In the genomic region with DNA sequence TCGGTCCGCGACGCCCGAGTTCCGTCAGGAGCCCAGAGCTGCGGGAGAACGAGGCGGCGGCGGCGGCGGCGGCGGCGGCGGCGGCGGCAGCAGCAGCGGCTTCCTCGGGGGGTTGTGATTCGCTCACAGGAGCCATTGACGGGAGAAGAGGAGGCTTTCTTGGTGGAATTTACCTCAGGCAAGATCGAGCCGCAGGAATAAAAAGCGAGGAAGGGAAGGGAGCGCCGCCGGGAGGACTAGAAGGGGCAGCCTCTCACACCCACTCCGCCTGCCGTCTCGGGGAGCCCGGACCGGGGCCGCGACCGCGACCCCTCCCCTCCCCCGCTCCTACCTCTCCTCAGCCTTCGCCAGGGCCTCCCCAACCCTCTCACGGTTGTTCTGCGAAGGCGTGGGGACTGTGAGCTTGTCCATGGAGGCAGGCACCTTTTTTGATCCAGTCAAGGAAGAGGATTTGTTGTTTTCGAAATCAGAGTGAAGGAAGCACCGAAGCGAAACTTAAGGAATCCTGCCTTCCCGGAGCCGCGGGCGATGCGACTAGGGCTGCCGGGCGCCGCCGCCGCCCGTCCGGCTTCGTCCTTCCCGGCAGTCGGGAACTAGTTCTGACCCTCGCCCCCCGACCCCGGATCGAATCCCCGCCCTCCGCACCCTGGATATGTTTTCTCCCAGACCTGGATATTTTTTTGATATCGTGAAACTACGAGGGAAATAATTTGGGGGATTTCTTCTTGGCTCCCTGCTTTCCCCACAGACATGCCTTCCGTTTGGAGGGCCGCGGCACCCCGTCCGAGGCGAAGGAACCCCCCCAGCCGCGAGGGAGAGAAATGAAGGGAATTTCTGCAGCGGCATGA, we compare ENCODE assay signal across 8 cellular contexts. TPM values are rescaled to one million over a fixed set of nuclear protein-coding genes. Genes with fewer than 3 reads are reported as not detected.
DNase-seq lines count a peak whose midpoint lies in the region; ATAC-seq and TF ChIP-seq lines count a peak whose summit lies in the region.

No MANE protein-coding gene starts in this region.

- peaks cover 28% of the 10 kb centered on the region for H3K4me1 ChIP-seq in skeletal muscle satellite cell (ENCODE audit: control insufficient read depth, insufficient read depth, low read length)

- peaks cover 0 to 4% (median 2%) of the 10 kb centered on the region in 7 donors for H3K9me3 Mint-ChIP-seq in CD14-positive monocyte

- no peak for DNase-seq in CD14-positive monocyte (ENCODE audit: low spot score)
- peak in 1 of 2 experiments; percentile 4 for DNase-seq in HL-60 (ENCODE audit: low read depth in 1 of 2, low spot score in 1 of 2)
- peak; percentile 16 for DNase-seq in T-helper 22 cell (ENCODE audit: low read depth)
- DNase-seq in brain microvascular endothelial cell, result no peak
- peak; percentile 46 for DNase-seq in iPS-NIHi11 (ENCODE audit: low spot score)
- no peak for DNase-seq in NCI-H2029 (lab: John Stamatoyannopoulos, UW)

- in situ Hi-C loops in brain microvascular endothelial cell (cut with HindIII; ENCODE audit: low pct_ligation_motif_present, low sequenced_read_pairs), result no loop called here

- H3K36me3 ChIP-seq in brain microvascular endothelial cell (replicated peaks), result no peaks in the 10 kb centered on the region
- no peaks in the 10 kb centered on the region for H3K36me3 ChIP-seq in skeletal muscle satellite cell (ENCODE audit: insufficient read depth, low read length)

- peak overlapping the region; percentile 99 to 100 for H3K4me3 Mint-ChIP-seq in CD14-positive monocyte

- intact Hi-C loops in CD14-positive monocyte (cut with micrococcal nuclease), result loop anchor here (5.0 to 10.0 kb wide), 3 partner anchors 112 to 638 kb away; a partner anchor contains a TSS

- H3K4me3 ChIP-seq in HL-60 (replicated peaks; ENCODE audit: insufficient read depth, low read length), result peak overlapping the region; percentile 90
- peak overlapping the region; percentile 95 for H3K4me3 ChIP-seq in brain microvascular endothelial cell (ENCODE audit: low read depth, low read length)
- H3K4me3 ChIP-seq in skeletal muscle satellite cell (ENCODE audit: low read length), result peak overlapping the region; percentile 86

- peak overlapping the region; percentile 55 to 92 (median 82) for H3K27ac Mint-ChIP-seq in CD14-positive monocyte

- peak overlapping the region; percentile 90 for H3K4me2 ChIP-seq in skeletal muscle satellite cell (ENCODE audit: low read length)

- H3K27me3 Mint-ChIP-seq in CD14-positive monocyte (ENCODE audit: low read depth in 3 of 3), result peaks cover 12 to 44% (median 18%) of the 10 kb centered on the region in 3 donors

- peaks cover 44% of the 10 kb centered on the region for H3K4me1 Mint-ChIP-seq in CD14-positive monocyte

- TF ChIP-seq CTCF in CD14-positive monocyte (IDR thresholded peaks at IDR 0.05) (no peak), HL-60 (IDR thresholded peaks at IDR 0.05; ENCODE audit: insufficient read depth, low read length) (no peak), brain microvascular endothelial cell (IDR thresholded peaks at IDR 0.05; ENCODE audit: low read depth, low read length, missing control alignments) (no peak)

- peak; percentile 29 for ATAC-seq in GM19455 (IDR thresholded peaks at IDR 0.05; ENCODE audit: unreplicated experiment)

- H3K36me3 Mint-ChIP-seq in CD14-positive monocyte, result peaks cover 0 to 2% of the 10 kb centered on the region in 2 donors

- H3K27ac ChIP-seq in HL-60 (replicated peaks) (no peak overlapping the region), brain microvascular endothelial cell (peak overlapping the region; percentile 96)

- H3K27me3 ChIP-seq in HL-60 (ENCODE audit: insufficient read depth, poor library complexity, severe bottlenecking) (peaks cover 8% of the 10 kb centered on the region), brain microvascular endothelial cell (replicated peaks) (no peaks in the 10 kb centered on the region), skeletal muscle satellite cell (ENCODE audit: control insufficient read depth, insufficient read depth, low read length) (no peaks in the 10 kb centered on the region)

- H3K9ac ChIP-seq in skeletal muscle satellite cell (ENCODE audit: low read depth, low read length), result peak overlapping the region; percentile 88

- H3K9me3 ChIP-seq in skeletal muscle satellite cell (replicated peaks; ENCODE audit: low read length), result no peaks in the 10 kb centered on the region

RNA-seq across cellular contexts. Expression of a gene that starts 0.6 kb away (rescaled TPM):
- polyA plus RNA-seq in CD14-positive monocyte, result 1 to 10 TPM; 4.1 to 6.4 TPM
- 15.0 and 16.6 TPM in 2 replicates for total RNA-seq in skeletal muscle satellite cell (2012; rRNA removed)

Comparison
In these comparisons a context has a peak if more than half of its experiments do, and no peak if none do; other contexts are left out.
1. DNase-seq: peak in T-helper 22 cell (single experiment) and iPS-NIHi11 (single experiment); none in CD14-positive monocyte (single experiment), brain microvascular endothelial cell (single experiment) and NCI-H2029 (single experiment).
2. Peak in every context shown above with its lines, with median percentiles within 50 percentile points of each other: H3K4me3 ChIP-seq.